31 cellular contexts compared by ENCODE assay signal in the genomic region with DNA sequence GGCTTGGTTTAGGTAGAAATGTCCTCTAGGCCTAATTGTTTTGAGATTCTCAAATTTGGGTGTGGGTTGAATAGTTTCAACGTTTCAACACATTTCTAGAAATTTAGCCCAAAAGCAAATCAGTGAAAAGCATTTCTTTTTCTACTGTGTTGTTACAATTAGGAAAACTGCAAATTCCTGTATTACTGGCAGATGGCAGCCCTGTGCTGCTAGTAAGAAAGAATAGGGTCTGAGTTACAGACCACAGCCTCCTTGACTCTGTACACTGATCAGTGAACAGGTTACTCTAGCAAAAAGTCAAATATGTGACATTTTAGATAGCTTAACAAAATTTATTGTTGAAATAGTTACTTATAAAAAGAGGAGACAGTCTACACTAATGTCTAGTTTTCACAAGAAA.
DNase-seq lines count a peak whose midpoint lies in the region; ATAC-seq and TF ChIP-seq lines count a peak whose summit lies in the region.
"Had no signal": no experiment of that assay in that cellular context is flagged by ENCODE, and none has a peak within 500 bp of the region (broad histone marks: within the 10 kb centered on the region; RNA-seq: fewer than 3 reads in every experiment).

No MANE protein-coding gene starts in this region.

- no peaks in the 10 kb centered on the region for H4K20me1 ChIP-seq in SK-N-SH (ENCODE audit: insufficient read depth)

- H3K4me1 ChIP-seq in SK-N-SH (ENCODE audit: control insufficient read depth in 1 of 2, insufficient read depth in 2 of 2, low read depth in 1 of 2, low read length in 1 of 2), result no peaks in the 10 kb centered on the region; a peak in 1 of 4 replicates
- H3K4me1 ChIP-seq: psoas muscle, sigmoid colon, uterus had no signal

- ATAC-seq in SK-N-SH treated with all-trans-retinoic acid at 6 μM for 48 hours (no peak), omental fat pad (ENCODE audit: low FRiP score) (no peak)
- ATAC-seq: CD8-positive, alpha-beta T cell; psoas muscle; stimulated activated naive CD8-positive, alpha-beta T cell treated with anti-CD3 and anti-CD28 coated beads, Interleukin-15, amount 100 ng/mL, for 72 hours had no signal

- no peaks in the 10 kb centered on the region for H3F3A ChIP-seq in SK-N-SH (replicated peaks; ENCODE audit: insufficient read depth)

- TF ChIP-seq CTCF in SK-N-SH (IDR thresholded peaks at IDR 0.05), result 0 out of 2 replicates have a peak, but pooled peaks have one; percentile 11
- 0 out of 2 replicates have a peak, but pooled peaks have one; percentile 29 for TF ChIP-seq CTCF in WERI-Rb-1 (IDR thresholded peaks at IDR 0.05; ENCODE audit: low read depth, low read length)
- TF ChIP-seq CTCF in kidney epithelial cell (IDR thresholded peaks at IDR 0.05; ENCODE audit: insufficient read depth, low read length, poor library complexity, severe bottlenecking), result peak; percentile 29
- TF ChIP-seq CTCF in omental fat pad (IDR thresholded peaks at IDR 0.05), result no peak
- TF ChIP-seq CTCF in GM10266 (IDR thresholded peaks at IDR 0.05; ENCODE audit: control insufficient read depth, insufficient read depth, low read depth, missing control alignments), result no peak
- no peak for TF ChIP-seq CTCF in CD14-positive monocyte (IDR thresholded peaks at IDR 0.05)

- DNase-seq in SK-N-SH (no peak), WERI-Rb-1 (no peak), kidney epithelial cell (ENCODE audit: low read depth) (no peak), omental fat pad (ENCODE audit: low spot score) (no peak), GM10266 (ENCODE audit: extremely low spot score) (no peak), CD14-positive monocyte (ENCODE audit: low spot score) (no peak)
- DNase-seq in T-helper 2 cell treated with Interferon-gamma antibody and Interleukin-4, amounts not matched to agents 5 μg/mL and 100 μg/mL, for 36 hours (ENCODE audit: low spot score), result no peak
- DNase-seq: activated CD4-positive, CD25-positive, alpha-beta regulatory T cell; activated gamma-delta T cell; activated T-cell treated with anti-CD3 and anti-CD28 coated beads, Interleukin-2, amount 50 U/mL, for 24 hours; AML-193; caudate nucleus; CD8-positive, alpha-beta T cell; cortex of kidney; DMS153; effector memory CD4-positive, alpha-beta T cell; head of caudate nucleus; IMR-90; islet precursor cell; NCI-H1092; NCI-H187; NCI-H2227 treated with DMSO at 0.1 percent for 48 hours; NCI-H526 treated with DMSO at 0.1 percent for 48 hours; psoas muscle; sigmoid colon; stimulated activated CD4-positive, alpha-beta T cell treated with anti-CD3 and anti-CD28 coated beads, Interleukin-12 subunit alpha, Interleukin-12 subunit beta, amount 100 ng/mL, for 4 hours; stimulated activated CD4-positive, alpha-beta T cell treated with anti-CD3 and anti-CD28 coated beads, Interleukin-2, amount 100 ng/mL, for 48 hours; stimulated activated naive CD8-positive, alpha-beta T cell treated with anti-CD3 and anti-CD28 coated beads, Interleukin-15, amount 100 ng/mL, for 72 hours; uterus had no signal

- WGBS in SK-N-SH (ENCODE audit: low lambda C conversion rate), result 7% methylated on average over 1 of the region's 1 CpG

- H3K9me2 ChIP-seq in SK-N-SH, result no peaks in the 10 kb centered on the region

- peaks cover 10% of the 10 kb centered on the region for H3K9me3 Mint-ChIP-seq in T-helper 2 cell treated with Interferon-gamma antibody and Interleukin-4, amounts not matched to agents 5 μg/mL and 100 μg/mL, for 36 hours
- peaks cover 0 to 9% (median 3%) of the 10 kb centered on the region in 7 donors for H3K9me3 Mint-ChIP-seq in CD14-positive monocyte
- H3K9me3 Mint-ChIP-seq: stimulated activated naive CD8-positive, alpha-beta T cell treated with anti-CD3 and anti-CD28 coated beads, Interleukin-15, amount 100 ng/mL, for 72 hours had no signal

- H3K27me3 ChIP-seq in SK-N-SH (ENCODE audit: insufficient read depth), result no peaks in the 10 kb centered on the region
- H3K27me3 ChIP-seq in WERI-Rb-1 (ENCODE audit: insufficient read depth, low read depth, severe bottlenecking), result no peaks in the 10 kb centered on the region
- H3K27me3 ChIP-seq in kidney epithelial cell (ENCODE audit: control insufficient read depth, insufficient read depth, low read length), result no peaks in the 10 kb centered on the region
- H3K27me3 ChIP-seq: sigmoid colon, uterus had no signal

- no peak overlapping the region for H3K4me3 Mint-ChIP-seq in T-helper 2 cell treated with Interferon-gamma antibody and Interleukin-4, amounts not matched to agents 5 μg/mL and 100 μg/mL, for 36 hours
- H3K4me3 Mint-ChIP-seq in CD14-positive monocyte, result no peak overlapping the region
- H3K4me3 Mint-ChIP-seq: activated T-cell treated with anti-CD3 and anti-CD28 coated beads, Interleukin-2, amount 50 U/mL, for 24 hours; CD8-positive, alpha-beta T cell; stimulated activated naive CD8-positive, alpha-beta T cell treated with anti-CD3 and anti-CD28 coated beads, Interleukin-15, amount 100 ng/mL, for 72 hours had no signal

- H3K9me3 ChIP-seq in SK-N-SH (no peaks in the 10 kb centered on the region), WERI-Rb-1 (ENCODE audit: severe bottlenecking) (no peaks in the 10 kb centered on the region)
- H3K9me3 ChIP-seq: psoas muscle, sigmoid colon, thoracic aorta, uterus had no signal

- no peaks in the 10 kb centered on the region for H3K36me3 Mint-ChIP-seq in T-helper 2 cell treated with Interferon-gamma antibody and Interleukin-4, amounts not matched to agents 5 μg/mL and 100 μg/mL, for 36 hours (ENCODE audit: low read depth)
- H3K36me3 Mint-ChIP-seq in CD14-positive monocyte, result no peaks in the 10 kb centered on the region
- H3K36me3 Mint-ChIP-seq: CD8-positive, alpha-beta T cell had no signal

- intact Hi-C loops in CD14-positive monocyte (cut with micrococcal nuclease), result no loop called here

- H3K27ac ChIP-seq in SK-N-SH (ENCODE audit: low read depth in 2 of 2, low read length in 1 of 2) (no peak overlapping the region), WERI-Rb-1 (no peak overlapping the region)
- H3K27ac ChIP-seq: psoas muscle, sigmoid colon, thoracic aorta, uterus had no signal

- H3K36me3 ChIP-seq in SK-N-SH (replicated peaks in 1 of 2; ENCODE audit: control insufficient read depth in 1 of 2, insufficient read depth in 2 of 2, low read length in 1 of 2) (no peaks in the 10 kb centered on the region), WERI-Rb-1 (no peaks in the 10 kb centered on the region), kidney epithelial cell (ENCODE audit: control insufficient read depth, insufficient read depth, low read length) (no peaks in the 10 kb centered on the region)
- H3K36me3 ChIP-seq: sigmoid colon, thoracic aorta, uterus had no signal

- CTCF ChIA-PET in SK-N-SH (lab: Yijun Ruan, JAX), result interaction anchor here (0.8 to 1.3 kb wide), 2 partner anchors 15 to 628 kb away, joined by 3 read pairs; no protein-coding TSS in a partner anchor

- H3K9ac ChIP-seq in SK-N-SH, result no peak overlapping the region

- H2AFZ ChIP-seq in SK-N-SH (ENCODE audit: low read depth), result no peak overlapping the region

- no peak overlapping the region for H3K27ac Mint-ChIP-seq in T-helper 2 cell treated with Interferon-gamma antibody and Interleukin-4, amounts not matched to agents 5 μg/mL and 100 μg/mL, for 36 hours
- no peak overlapping the region for H3K27ac Mint-ChIP-seq in CD14-positive monocyte
- H3K27ac Mint-ChIP-seq: activated T-cell treated with anti-CD3 and anti-CD28 coated beads, Interleukin-2, amount 50 U/mL, for 24 hours; CD8-positive, alpha-beta T cell; stimulated activated naive CD8-positive, alpha-beta T cell treated with anti-CD3 and anti-CD28 coated beads, Interleukin-15, amount 100 ng/mL, for 72 hours had no signal

- H3K4me1 Mint-ChIP-seq in T-helper 2 cell treated with Interferon-gamma antibody and Interleukin-4, amounts not matched to agents 5 μg/mL and 100 μg/mL, for 36 hours (ENCODE audit: low read depth), result no peaks in the 10 kb centered on the region
- H3K4me1 Mint-ChIP-seq in CD14-positive monocyte, result no peaks in the 10 kb centered on the region
- H3K4me1 Mint-ChIP-seq: stimulated activated naive CD8-positive, alpha-beta T cell treated with anti-CD3 and anti-CD28 coated beads, Interleukin-15, amount 100 ng/mL, for 72 hours had no signal

- H3K79me2 ChIP-seq in SK-N-SH (ENCODE audit: insufficient read depth), result no peaks in the 10 kb centered on the region

- H3K4me3 ChIP-seq in SK-N-SH (ENCODE audit: low read depth in 2 of 2, low read length in 1 of 2), result no peak overlapping the region
- no peak overlapping the region for H3K4me3 ChIP-seq in WERI-Rb-1 (ENCODE audit: low read depth, low read length)
- H3K4me3 ChIP-seq in kidney epithelial cell (ENCODE audit: low read depth, low read length), result no peak overlapping the region
- H3K4me3 ChIP-seq: psoas muscle, sigmoid colon, thoracic aorta, uterus had no signal

- POLR2A ChIA-PET in SK-N-SH (lab: Yijun Ruan, JAX), result no interaction called here

- H3K27me3 Mint-ChIP-seq in T-helper 2 cell treated with Interferon-gamma antibody and Interleukin-4, amounts not matched to agents 5 μg/mL and 100 μg/mL, for 36 hours (ENCODE audit: low read depth), result no peaks in the 10 kb centered on the region
- H3K27me3 Mint-ChIP-seq in CD14-positive monocyte (ENCODE audit: low read depth in 3 of 3), result peaks cover 0 to 2% (median 0%) of the 10 kb centered on the region in 3 donors
- H3K27me3 Mint-ChIP-seq: activated T-cell treated with anti-CD3 and anti-CD28 coated beads, Interleukin-2, amount 50 U/mL, for 24 hours; stimulated activated naive CD8-positive, alpha-beta T cell treated with anti-CD3 and anti-CD28 coated beads, Interleukin-15, amount 100 ng/mL, for 72 hours had no signal

- peak; percentile 42 for TF ChIP-seq RAD21 in SK-N-SH (IDR thresholded peaks at IDR 0.05; ENCODE audit: low read length)

- no peak overlapping the region for H3K4me2 ChIP-seq in SK-N-SH

- no peak for TF ChIP-seq EP300 in SK-N-SH (IDR thresholded peaks at IDR 0.05; ENCODE audit: borderline replicate concordance in 1 of 2, low read depth in 1 of 2, low read length in 1 of 2)

TF ChIP-seq in SK-N-SH, 30 proteins besides CTCF, POLR2A, EP300 and RAD21 (continues in another document):
- TF ChIP-seq POLR2AphosphoS5 (IDR thresholded peaks at IDR 0.05; ENCODE audit: low read depth, low read length) (no peak), EZH2phosphoT487 (IDR thresholded peaks at IDR 0.05; ENCODE audit: borderline replicate concordance, low read depth) (no peak), MXI1 (IDR thresholded peaks at IDR 0.05; ENCODE audit: low read depth, low read length) (no peak)

TF ChIP-seq in SK-N-SH treated with all-trans-retinoic acid at 6 μM for 48 hours, 23 proteins besides CTCF, POLR2A, EP300 and RAD21 (continues in another document):
- no peak for TF ChIP-seq ZNF70 (CRISPR knock-in tag; IDR thresholded peaks at IDR 0.05)
- TF ChIP-seq ESRRG (CRISPR knock-in tag; IDR thresholded peaks at IDR 0.05), result no peak
- TF ChIP-seq ZNF565 (CRISPR knock-in tag; conservative IDR thresholded peaks at IDR 0.05; ENCODE audit: low read depth), result no peak

Comparison
In these comparisons a context has a peak if more than half of its experiments do, and no peak if none do; other contexts are left out.
1. CTCF ChIP-seq: peak in SK-N-SH (single experiment), WERI-Rb-1 (single experiment) and kidney epithelial cell (single experiment); none in omental fat pad (0 of 3), GM10266 (single experiment) and CD14-positive monocyte (single experiment).